Comparison of ENCODE assay signal across 9 cellular contexts in the genomic region with DNA sequence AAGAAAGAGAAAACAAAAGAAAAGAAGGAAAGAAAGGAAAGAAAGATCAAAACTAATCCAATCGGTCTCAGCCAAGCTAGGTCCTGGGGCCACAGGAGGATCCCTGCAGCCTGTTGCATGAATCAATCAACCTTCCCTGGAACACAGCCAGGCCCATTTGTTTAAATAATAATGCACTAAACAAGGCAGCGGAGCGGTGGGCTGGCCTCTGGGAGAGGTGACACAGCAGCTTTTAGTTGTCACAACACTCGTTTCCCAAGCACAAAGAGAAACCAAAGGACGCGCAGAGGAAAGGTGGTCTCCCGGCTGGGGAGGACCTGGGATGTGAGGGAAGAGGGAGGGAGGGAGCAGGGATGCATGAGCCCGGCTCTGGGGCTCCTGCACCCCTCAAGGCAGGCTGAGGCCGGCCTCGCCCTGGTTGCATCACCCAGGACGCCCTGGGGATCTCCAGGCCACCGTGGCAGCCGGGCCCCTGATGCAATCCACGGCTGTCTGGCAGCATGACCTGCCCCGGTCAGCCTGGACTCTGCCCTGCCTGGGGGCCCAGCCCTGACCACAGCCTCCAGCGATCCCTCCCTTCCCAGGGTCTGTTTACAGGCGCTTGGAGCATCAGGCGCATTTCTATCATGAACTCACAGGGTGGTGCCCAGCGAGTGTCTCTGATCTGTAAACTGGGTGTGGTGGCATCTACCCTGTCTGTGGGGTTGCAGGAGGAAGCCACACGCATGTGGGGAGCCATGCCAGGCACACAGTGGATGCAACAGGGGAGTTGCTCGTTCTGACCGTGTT. TPM values are rescaled to one million over a fixed set of nuclear protein-coding genes. Genes with fewer than 3 reads are reported as not detected.
DNase-seq lines count a peak whose midpoint lies in the region; ATAC-seq, FAIRE-seq and TF ChIP-seq lines count a peak whose summit lies in the region.
"Had no signal": no experiment of that assay in that cellular context is flagged by ENCODE, and none has a peak within 500 bp of the region (broad histone marks: within the 10 kb centered on the region; RNA-seq: fewer than 3 reads in every experiment).

No MANE protein-coding gene starts in this region.

- no peak overlapping the region for H3K9ac ChIP-seq in kidney (ENCODE audit: low read length in 2 of 2)

- peak; percentile 84 for ATAC-seq in upper lobe of right lung
- no peak for ATAC-seq in GM21825 (IDR thresholded peaks at IDR 0.05; ENCODE audit: unreplicated experiment)
- ATAC-seq in HG03432 (IDR thresholded peaks at IDR 0.05; ENCODE audit: unreplicated experiment) = no peak

- intact Hi-C loops in kidney (cut with DNase I) (no loop called here), upper lobe of right lung (cut with DNase I) (no loop called here)

- peak overlapping the region; percentile 5 for H3K4me3 ChIP-seq in brain microvascular endothelial cell (ENCODE audit: low read depth, low read length)
- H3K4me3 ChIP-seq in kidney (ENCODE audit: low read length in 2 of 2) = no peak overlapping the region
- peak overlapping the region; percentile 23 for H3K4me3 ChIP-seq in upper lobe of right lung

- H3K4me1 ChIP-seq in kidney (ENCODE audit: control insufficient read depth in 1 of 2, insufficient read depth in 1 of 2, low read depth in 1 of 2, low read length in 2 of 2) (no peaks in the 10 kb centered on the region), upper lobe of right lung (peaks cover 9% of the 10 kb centered on the region)

- peak; percentile 61 for DNase-seq in DMS 273 (lab: John Stamatoyannopoulos, UW; ENCODE audit: unreplicated experiment)
- no peak for DNase-seq in DMS 273 treated with DMSO at 0.1 percent for 48 hours (lab: John Stamatoyannopoulos, UW)
- DNase-seq in NCI-H2227 treated with DMSO at 0.1 percent for 48 hours (lab: John Stamatoyannopoulos, UW) = peak; percentile 51
- DNase-seq in brain microvascular endothelial cell = peak; percentile 58
- DNase-seq in kidney = peak; percentile 81
- peak; percentile 81 for DNase-seq in upper lobe of right lung

- H3K27ac ChIP-seq in brain microvascular endothelial cell (peak overlapping the region; percentile 16), kidney (ENCODE audit: low read depth in 2 of 2, low read length in 2 of 2) (no peak overlapping the region), upper lobe of right lung (no peak overlapping the region)
- H3K27ac ChIP-seq: 22Rv1 had no signal

- H3K36me3 ChIP-seq in brain microvascular endothelial cell (replicated peaks) = no peaks in the 10 kb centered on the region
- no peaks in the 10 kb centered on the region for H3K36me3 ChIP-seq in kidney (ENCODE audit: control insufficient read depth in 1 of 2, insufficient read depth in 2 of 2, low read length in 2 of 2)
- no peaks in the 10 kb centered on the region for H3K36me3 ChIP-seq in upper lobe of right lung

- H3K9me3 ChIP-seq in kidney (ENCODE audit: control insufficient read depth in 1 of 2, low read length in 2 of 2) (no peaks in the 10 kb centered on the region), upper lobe of right lung (no peaks in the 10 kb centered on the region)

- in situ Hi-C loops in brain microvascular endothelial cell (cut with HindIII; ENCODE audit: low pct_ligation_motif_present, low sequenced_read_pairs) = no loop called here

- H3K27me3 ChIP-seq in brain microvascular endothelial cell (replicated peaks) (no peaks in the 10 kb centered on the region), upper lobe of right lung (peaks cover 5% of the 10 kb centered on the region)

- TF ChIP-seq CTCF in brain microvascular endothelial cell (IDR thresholded peaks at IDR 0.05; ENCODE audit: low read depth, low read length, missing control alignments) (no peak), kidney (IDR thresholded peaks at IDR 0.05; ENCODE audit: borderline replicate concordance, extremely low read depth, insufficient read depth) (no peak), upper lobe of right lung (IDR thresholded peaks at IDR 0.05) (no peak)

- FAIRE-seq in kidney (lab: Jason Lieb, UNC) = no peak

RNA-seq across cellular contexts. Expression of a gene that starts 32.5 kb away (rescaled TPM):
- total RNA-seq in kidney = 3.2 TPM
- 0.82 TPM for polyA plus RNA-seq in kidney (ENCODE audit: insufficient read depth, low read depth, low replicate concordance)
- 4.1 TPM for total RNA-seq in upper lobe of right lung

RNA-seq across cellular contexts. Expression of a gene that starts 33.8 kb away (rescaled TPM):
- total RNA-seq in kidney = 33.4 TPM
- polyA plus RNA-seq in kidney (ENCODE audit: insufficient read depth, low read depth, low replicate concordance) = 11.4 TPM
- total RNA-seq in upper lobe of right lung = 32.4 TPM

Comparison
In these comparisons a context has a peak if more than half of its experiments do, and no peak if none do; other contexts are left out.
1. H3K4me3 ChIP-seq: peak in brain microvascular endothelial cell (single experiment) and upper lobe of right lung (single experiment); none in kidney (0 of 2).